In the genomic region with DNA sequence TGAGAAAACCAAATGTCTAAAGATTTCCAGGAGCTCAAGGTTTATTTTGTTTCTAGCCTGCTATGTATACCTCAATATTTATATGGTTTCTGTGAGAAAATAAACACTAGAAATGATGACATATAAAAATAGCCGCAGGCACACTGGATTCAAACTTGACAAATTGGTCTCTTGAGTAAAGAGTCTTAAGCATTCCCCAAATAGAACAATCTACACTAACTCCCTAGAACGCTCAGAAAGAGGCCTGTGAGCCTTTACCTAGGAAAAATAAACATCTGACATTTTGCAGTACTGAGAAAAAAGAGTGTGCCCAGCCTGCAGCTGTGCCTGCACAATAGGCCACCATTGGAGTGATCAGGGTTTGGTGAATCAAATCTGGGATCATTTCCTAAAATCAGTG, we compare ENCODE assay signal across 1 cellular context.
TF ChIP-seq lines count a peak whose summit lies in the region.

No MANE protein-coding gene starts in this region.

TF ChIP-seq in HEK293, 187 proteins besides CTCF, POLR2A, EP300 and RAD21 (continued from another document):
- no peak for TF ChIP-seq KLF16 (tag by site-specific recombination; IDR thresholded peaks at IDR 0.05)
- TF ChIP-seq ZNF677 (tag by site-specific recombination; IDR thresholded peaks at IDR 0.05): no peak
- 0 out of 2 replicates have a peak, but pooled peaks have one; percentile 50 for TF ChIP-seq WT1 (tag by site-specific recombination; IDR thresholded peaks at IDR 0.05)
- no peak for TF ChIP-seq GLI4 (tag by site-specific recombination; IDR thresholded peaks at IDR 0.05)
TF ChIP-seq in HEK293: peak in this region for 2.
